ENCODE assay signal across 7 cellular contexts in genomic region chr6:44554194-44554593, GRCh38.
"Had no signal": no experiment of that assay in that cellular context is flagged by ENCODE, and none has a peak within 500 bp of the region (broad histone marks: within the 10 kb centered on the region; RNA-seq: fewer than 3 reads in every experiment).

No MANE protein-coding gene starts in this region.

- ATAC-seq: GM23338, HCT116 had no signal

- DNase-seq: GOT3, H7, H9, HCEC 1CT, HFFc6 had no signal
